ENCODE assay signal across 15 cellular contexts in the genomic region with DNA sequence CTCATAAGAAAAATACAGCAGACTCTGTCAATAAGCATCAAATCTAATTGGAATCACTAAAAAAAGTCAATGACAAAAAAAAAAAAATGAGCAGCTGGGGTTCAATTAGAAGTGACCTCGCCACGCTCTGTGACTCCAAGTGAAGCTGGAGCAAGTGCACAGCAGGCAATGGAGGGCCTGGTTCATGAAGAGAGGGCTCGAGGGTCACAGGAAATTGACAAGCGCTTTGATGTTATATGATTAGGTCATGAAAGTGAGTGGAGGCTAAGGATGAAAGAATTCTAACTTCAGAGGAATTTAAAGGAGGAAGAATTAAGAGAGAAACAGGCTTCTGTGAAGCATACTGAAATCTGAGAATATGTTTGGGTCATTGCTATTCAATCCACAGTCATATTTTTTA.
A peak's percentile ranks its signal among the peaks of the same experiment; 100 is the strongest.
DNase-seq lines count a peak whose midpoint lies in the region; ATAC-seq and TF ChIP-seq lines count a peak whose summit lies in the region.
"Had no signal": no experiment of that assay in that cellular context is flagged by ENCODE, and none has a peak within 500 bp of the region (broad histone marks: within the 10 kb centered on the region; RNA-seq: fewer than 3 reads in every experiment).

No MANE protein-coding gene starts in this region.

- no peak overlapping the region for H3K4me3 ChIP-seq in BLaER1
- H3K4me3 ChIP-seq: GM12878 had no signal

- DNase-seq in DMS79 (lab: John Stamatoyannopoulos, UW) (peak; percentile 26), mesothelial cell of epicardium (ENCODE audit: low spot score in 2 of 2, unreplicated experiment in 2 of 2) (no peak), UCSD-AML1 (lab: John Stamatoyannopoulos, UW; ENCODE audit: unreplicated experiment) (no peak)
- DNase-seq in activated CD8-positive, alpha-beta T cell treated with anti-CD3 and anti-CD28 coated beads, Interleukin-2, amount 10 ng/mL, durations not matched to agents 7 days and 5 days: no peak
- DNase-seq: CD8-positive, alpha-beta T cell; COR-L47; DMS153; GOT3; H9 had no signal

- H3K4me2 ChIP-seq in BLaER1: peak overlapping the region; percentile 31; the same call in 1 of the 2 replicates

- peaks cover 37% of the 10 kb centered on the region for H3K4me1 ChIP-seq in BLaER1

- H3K27ac Mint-ChIP-seq in mesothelial cell of epicardium: peak overlapping the region; percentile 70
- H3K27ac Mint-ChIP-seq in activated CD8-positive, alpha-beta T cell treated with anti-CD3 and anti-CD28 coated beads, Interleukin-2, amount 10 ng/mL, durations not matched to agents 7 days and 5 days: no peak overlapping the region
- H3K27ac Mint-ChIP-seq: B cell; CD14-positive monocyte; CD8-positive, alpha-beta T cell; H9 had no signal

- no peaks in the 10 kb centered on the region for H4K20me1 ChIP-seq in BLaER1

- H3K9me3 ChIP-seq in BLaER1 (no peaks in the 10 kb centered on the region), KOPT-K1 (ENCODE audit: insufficient read depth, low read length, poor library complexity, severe bottlenecking) (no peaks in the 10 kb centered on the region)

- no peak for ATAC-seq in GM19035 (IDR thresholded peaks at IDR 0.05; ENCODE audit: unreplicated experiment)
- ATAC-seq in activated CD8-positive, alpha-beta T cell treated with anti-CD3 and anti-CD28 coated beads, Interleukin-2, amount 10 ng/mL, durations not matched to agents 7 days and 5 days: no peak
- ATAC-seq: CD8-positive, alpha-beta T cell; GM12878 had no signal

- H3K27me3 ChIP-seq in BLaER1: no peaks in the 10 kb centered on the region

- H3K36me3 ChIP-seq in BLaER1: no peaks in the 10 kb centered on the region
- H3K36me3 ChIP-seq in KOPT-K1 (ENCODE audit: insufficient read depth, low read length): no peaks in the 10 kb centered on the region

- POLR2A ChIA-PET in activated CD8-positive, alpha-beta T cell treated with anti-CD3 and anti-CD28 coated beads, Interleukin-2, amount 10 ng/mL, durations not matched to agents 7 days and 5 days (lab: Charles Lee): no interaction called here

- TF ChIP-seq CTCF in mesothelial cell of epicardium (IDR thresholded peaks at IDR 0.05; ENCODE audit: unreplicated experiment): no peak

- H3K4me1 Mint-ChIP-seq in mesothelial cell of epicardium: peaks cover 30% of the 10 kb centered on the region
- peaks cover 18% of the 10 kb centered on the region for H3K4me1 Mint-ChIP-seq in activated CD8-positive, alpha-beta T cell treated with anti-CD3 and anti-CD28 coated beads, Interleukin-2, amount 10 ng/mL, durations not matched to agents 7 days and 5 days (ENCODE audit: low read depth)
- H3K4me1 Mint-ChIP-seq: B cell, CD14-positive monocyte had no signal

- CTCF ChIA-PET in activated CD8-positive, alpha-beta T cell treated with anti-CD3 and anti-CD28 coated beads, Interleukin-2, amount 10 ng/mL, durations not matched to agents 7 days and 5 days (lab: Charles Lee): no interaction called here

- no peaks in the 10 kb centered on the region for H3K9me3 Mint-ChIP-seq in mesothelial cell of epicardium
- H3K9me3 Mint-ChIP-seq in activated CD8-positive, alpha-beta T cell treated with anti-CD3 and anti-CD28 coated beads, Interleukin-2, amount 10 ng/mL, durations not matched to agents 7 days and 5 days (ENCODE audit: insufficient read depth): no peaks in the 10 kb centered on the region
- H3K9me3 Mint-ChIP-seq: CD8-positive, alpha-beta T cell; H9 had no signal

- H3K27ac ChIP-seq in BLaER1 (no peak overlapping the region), KOPT-K1 (ENCODE audit: low read depth, low read length, poor library complexity, severe bottlenecking) (peak overlapping the region; percentile 99)

- no peak overlapping the region for H3K9ac ChIP-seq in BLaER1

- H3K4me3 Mint-ChIP-seq in mesothelial cell of epicardium: no peak overlapping the region
- no peak overlapping the region for H3K4me3 Mint-ChIP-seq in activated CD8-positive, alpha-beta T cell treated with anti-CD3 and anti-CD28 coated beads, Interleukin-2, amount 10 ng/mL, durations not matched to agents 7 days and 5 days
- H3K4me3 Mint-ChIP-seq: B cell; CD14-positive monocyte; CD8-positive, alpha-beta T cell; H9 had no signal

- no peaks in the 10 kb centered on the region for H3K36me3 Mint-ChIP-seq in mesothelial cell of epicardium
- no peaks in the 10 kb centered on the region for H3K36me3 Mint-ChIP-seq in activated CD8-positive, alpha-beta T cell treated with anti-CD3 and anti-CD28 coated beads, Interleukin-2, amount 10 ng/mL, durations not matched to agents 7 days and 5 days (ENCODE audit: low read depth)
- H3K36me3 Mint-ChIP-seq: CD14-positive monocyte; CD8-positive, alpha-beta T cell had no signal

- H3K27me3 Mint-ChIP-seq in mesothelial cell of epicardium (ENCODE audit: low read depth): no peaks in the 10 kb centered on the region
- peaks cover 12% of the 10 kb centered on the region for H3K27me3 Mint-ChIP-seq in activated CD8-positive, alpha-beta T cell treated with anti-CD3 and anti-CD28 coated beads, Interleukin-2, amount 10 ng/mL, durations not matched to agents 7 days and 5 days (ENCODE audit: low read depth)
